Comparison of ENCODE assay signal across 8 cellular contexts in the genomic region with DNA sequence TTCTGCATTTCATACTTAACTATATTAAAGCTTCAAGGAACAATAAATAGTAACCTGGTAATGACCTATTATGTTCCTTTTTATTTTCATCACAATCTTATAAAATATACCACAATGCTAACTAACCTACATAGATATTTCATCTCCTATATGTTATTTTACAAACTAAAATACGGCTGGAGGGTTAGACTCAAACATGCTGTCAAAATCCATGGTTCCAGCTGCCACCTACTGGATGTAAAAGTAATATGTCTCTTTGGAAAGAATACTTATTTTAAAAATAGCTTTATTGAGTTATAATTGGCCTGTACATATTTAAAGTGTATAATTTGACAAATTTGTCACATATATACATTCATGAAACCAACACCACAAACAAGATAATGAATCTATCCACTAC. TPM values are rescaled to one million over a fixed set of nuclear protein-coding genes. Genes with fewer than 3 reads are reported as not detected.
A peak's percentile ranks its signal among the peaks of the same experiment; 100 is the strongest.
DNase-seq lines count a peak whose midpoint lies in the region; ATAC-seq and TF ChIP-seq lines count a peak whose summit lies in the region.

No MANE protein-coding gene starts in this region.

- peaks cover 0 to 4% (median 0%) of the 10 kb centered on the region in 5 experiments for H3K9me3 Mint-ChIP-seq in brain

- peak; percentile 2 for DNase-seq in SKM-1 treated with dmso at 0.1 percent for 144 hours (lab: John Stamatoyannopoulos, UW; ENCODE audit: unreplicated experiment)
- DNase-seq in SKM-1 (lab: John Stamatoyannopoulos, UW; ENCODE audit: unreplicated experiment), result no peak
- peak; percentile 35 for DNase-seq in NCI-H1092 treated with DMSO at 0.1 percent for 48 hours (lab: John Stamatoyannopoulos, UW)
- DNase-seq in myocyte (ENCODE audit: low read depth), result peak; percentile 17
- DNase-seq in inferior parietal cortex (ENCODE audit: extremely low spot score), result no peak

- peak overlapping the region in 1 of 5 experiments; percentile 50 for H3K4me3 Mint-ChIP-seq in brain

- ATAC-seq in GM21390 (IDR thresholded peaks at IDR 0.05; ENCODE audit: unreplicated experiment), result no peak
- no peak for ATAC-seq in GM21529 (IDR thresholded peaks at IDR 0.05; ENCODE audit: unreplicated experiment)

- H3K36me3 Mint-ChIP-seq in brain, result no peaks in the 10 kb centered on the region

- peaks cover 41% of the 10 kb centered on the region for H3K4me1 Mint-ChIP-seq in brain

- H3K27ac Mint-ChIP-seq in brain, result no peak overlapping the region

- peaks cover 3% of the 10 kb centered on the region for H3K27me3 Mint-ChIP-seq in brain

- peak; percentile 59 to 69 for TF ChIP-seq CTCF in brain (conservative IDR thresholded peaks at IDR 0.05)

RNA-seq across cellular contexts. Expression of a gene that starts 15.0 kb away (rescaled TPM):
- polyA plus RNA-seq in brain (ENCODE audit: insufficient read depth, low read depth, low replicate concordance), result 6.5 TPM
- total RNA-seq in myocyte, result not detected in 2 replicates
- polyA plus RNA-seq in myocyte (2012), result not detected

RNA-seq across cellular contexts. Expression of a gene that starts 51.3 kb away (rescaled TPM):
- 257 TPM for polyA plus RNA-seq in brain (ENCODE audit: insufficient read depth, low read depth, low replicate concordance)
- 46.6 and 53.0 TPM in 2 replicates for total RNA-seq in myocyte
- 89.1 TPM for polyA plus RNA-seq in myocyte (2012)

RNA-seq across cellular contexts. Expression of a gene that starts 51.8 kb away (rescaled TPM):
- 61.6 TPM for polyA plus RNA-seq in brain (ENCODE audit: insufficient read depth, low read depth, low replicate concordance)
- 33.6 and 38.1 TPM in 2 replicates for total RNA-seq in myocyte
- 27.8 TPM for polyA plus RNA-seq in myocyte (2012)

Comparison
In these comparisons a context has a peak if more than half of its experiments do, and no peak if none do; other contexts are left out.
1. DNase-seq: peak in SKM-1 treated with dmso at 0.1 percent for 144 hours (single experiment), NCI-H1092 treated with DMSO at 0.1 percent for 48 hours (single experiment) and myocyte (single experiment); none in SKM-1 (single experiment) and inferior parietal cortex (single experiment).